ENCODE assay signal across 24 cellular contexts in genomic region chr3:100205161-100205560, GRCh38. TPM values are rescaled to one million over a fixed set of nuclear protein-coding genes. Genes with fewer than 3 reads are reported as not detected.
DNase-seq lines count a peak whose midpoint lies in the region; ATAC-seq and TF ChIP-seq lines count a peak whose summit lies in the region.
"Had no signal": no experiment of that assay in that cellular context is flagged by ENCODE, and none has a peak within 500 bp of the region (broad histone marks: within the 10 kb centered on the region; RNA-seq: fewer than 3 reads in every experiment).

No MANE protein-coding gene starts in this region.

- peak overlapping the region; percentile 44 to 54 for H3K18ac ChIP-seq in mesenchymal stem cell (ENCODE audit: low read depth in 1 of 2, low read length in 2 of 2)

- TF ChIP-seq CTCF in AG09319 (IDR thresholded peaks at IDR 0.05; ENCODE audit: low read depth, low read length) (no peak), esophagus muscularis mucosa (IDR thresholded peaks at IDR 0.05) (no peak)

- no peak overlapping the region for H3K4me2 ChIP-seq in mesenchymal stem cell (ENCODE audit: low read length, poor library complexity, severe bottlenecking)

- no peak overlapping the region for H2BK5ac ChIP-seq in mesenchymal stem cell (ENCODE audit: low read depth, low read length, poor library complexity, severe bottlenecking)

- no peak overlapping the region for H2BK12ac ChIP-seq in mesenchymal stem cell (ENCODE audit: low read length in 2 of 2)

- intact Hi-C loops in esophagus muscularis mucosa (cut with DNase I): no loop called here

- H3K9ac ChIP-seq in mesenchymal stem cell (ENCODE audit: low read length): no peak overlapping the region

- DNase-seq in AG09319 (ENCODE audit: extremely low read depth, low read depth): peak; percentile 18
- peak; percentile 17 for DNase-seq in NCI-H2227 treated with DMSO at 0.1 percent for 48 hours (lab: John Stamatoyannopoulos, UW)
- DNase-seq in esophagus muscularis mucosa (ENCODE audit: extremely low spot score): peak; percentile 45
- DNase-seq in mesenchymal stem cell: peak; percentile 37
- no peak for DNase-seq in amniotic stem cell (lab: John Stamatoyannopoulos, UW)
- no peak for DNase-seq in germinal center (ENCODE audit: low spot score)
- no peak for DNase-seq in iPS-NIHi11 (ENCODE audit: low spot score)
- DNase-seq: DMS153, DND-41, GOT3, HCEC 1CT, KBM-7, MV-4-11, NCI-H1105, NCI-H1436 treated with DMSO at 0.1 percent for 48 hours, NCI-H187 treated with DMSO at 0.1 percent for 48 hours, NCI-H2171 treated with DMSO at 0.1 percent for 48 hours, NCI-H446, NCI-H524 treated with DMSO at 0.1 percent for 48 hours, Right ventricle myocardium superior, RPMI8226 had no signal

- H3K9me3 ChIP-seq in esophagus muscularis mucosa (peaks cover 0 to 3% (median 1%) of the 10 kb centered on the region in 4 donors), mesenchymal stem cell (ENCODE audit: control insufficient read depth, low read length) (peaks cover 3% of the 10 kb centered on the region)
- H3K9me3 ChIP-seq: SJSA1 had no signal

- no peak overlapping the region for H2AFZ ChIP-seq in mesenchymal stem cell (ENCODE audit: low read depth, low read length)

- 79% methylated on average over 2 of the region's 2 CpGs for WGBS in esophagus muscularis mucosa
- WGBS in mesenchymal stem cell: 50% methylated on average over 1 of the region's 2 CpGs

- H3K27me3 ChIP-seq in esophagus muscularis mucosa (no peaks in the 10 kb centered on the region), mesenchymal stem cell (ENCODE audit: control insufficient read depth in 1 of 2, insufficient read depth in 1 of 2, low read length in 2 of 2) (no peaks in the 10 kb centered on the region)
- H3K27me3 ChIP-seq: SJSA1 had no signal

- TF ChIP-seq POLR2A in esophagus muscularis mucosa (IDR thresholded peaks at IDR 0.05; ENCODE audit: low read depth): no peak

- H3K4me3 ChIP-seq in esophagus muscularis mucosa (no peak overlapping the region), mesenchymal stem cell (ENCODE audit: insufficient read depth in 1 of 2, low read depth in 1 of 2, low read length in 2 of 2) (no peak overlapping the region)
- H3K4me3 ChIP-seq: SJSA1 had no signal

- H3K27ac ChIP-seq in esophagus muscularis mucosa (replicated peaks in 1 of 4): no peak overlapping the region
- no peak overlapping the region for H3K27ac ChIP-seq in mesenchymal stem cell (ENCODE audit: low read length, poor library complexity, severe bottlenecking)
- H3K27ac ChIP-seq: 22Rv1, SJSA1 had no signal

- no peak overlapping the region for H2BK120ac ChIP-seq in mesenchymal stem cell (ENCODE audit: low read depth, low read length)

- no peak for TF ChIP-seq EP300 in esophagus muscularis mucosa (IDR thresholded peaks at IDR 0.05)

- H3K79me1 ChIP-seq in mesenchymal stem cell (replicated peaks; ENCODE audit: low read length, poor library complexity, severe bottlenecking): no peaks in the 10 kb centered on the region

- H2BK15ac ChIP-seq in mesenchymal stem cell (ENCODE audit: low read depth, poor library complexity, severe bottlenecking): no peak overlapping the region

- no peak overlapping the region for H3K23ac ChIP-seq in mesenchymal stem cell (ENCODE audit: low read length in 2 of 2)

- no peaks in the 10 kb centered on the region for H3K36me3 ChIP-seq in esophagus muscularis mucosa
- no peaks in the 10 kb centered on the region for H3K36me3 ChIP-seq in mesenchymal stem cell (ENCODE audit: control insufficient read depth in 1 of 2, insufficient read depth in 2 of 2, low read depth in 1 of 2, low read length in 2 of 2)
- H3K36me3 ChIP-seq: SJSA1 had no signal

- H2AK5ac ChIP-seq in mesenchymal stem cell (ENCODE audit: low read length, severe bottlenecking): no peak overlapping the region

- H4K91ac ChIP-seq in mesenchymal stem cell (ENCODE audit: low read length): no peak overlapping the region

- peaks cover 6 to 16% (median 6%) of the 10 kb centered on the region in 4 donors for H3K4me1 ChIP-seq in esophagus muscularis mucosa
- H3K4me1 ChIP-seq in mesenchymal stem cell (ENCODE audit: control insufficient read depth, insufficient read depth, low read depth, low read length): no peaks in the 10 kb centered on the region

- no peak for ATAC-seq in GM18517 (IDR thresholded peaks at IDR 0.05; ENCODE audit: unreplicated experiment)

- no peak overlapping the region for H3K14ac ChIP-seq in mesenchymal stem cell (ENCODE audit: low read length in 2 of 2)

- H4K8ac ChIP-seq in mesenchymal stem cell (ENCODE audit: low read length): no peak overlapping the region

- H3K4ac ChIP-seq in mesenchymal stem cell (ENCODE audit: low read depth in 1 of 2, low read length in 2 of 2): no peak overlapping the region

RNA-seq across cellular contexts. Expression of gene TBC1D23, which starts 55.6 kb away (rescaled TPM):
- 10 to 100 TPM; 21.2 to 32.8 (median 26.9) TPM for total RNA-seq in esophagus muscularis mucosa
- 28.3 TPM for polyA plus RNA-seq in mesenchymal stem cell (2013, experiment 1 of 2)
- 30.1 TPM for polyA plus RNA-seq in mesenchymal stem cell (2013, experiment 2 of 2)

Comparison
In these comparisons a context has a peak if more than half of its experiments do, and no peak if none do; other contexts are left out.
1. DNase-seq: peak in AG09319 (single experiment), NCI-H2227 treated with DMSO at 0.1 percent for 48 hours (single experiment), esophagus muscularis mucosa (single experiment) and mesenchymal stem cell (single experiment); none in amniotic stem cell (single experiment), germinal center (single experiment) and iPS-NIHi11 (single experiment).